Comparison of ENCODE assay signal across 11 cellular contexts in the genomic region with DNA sequence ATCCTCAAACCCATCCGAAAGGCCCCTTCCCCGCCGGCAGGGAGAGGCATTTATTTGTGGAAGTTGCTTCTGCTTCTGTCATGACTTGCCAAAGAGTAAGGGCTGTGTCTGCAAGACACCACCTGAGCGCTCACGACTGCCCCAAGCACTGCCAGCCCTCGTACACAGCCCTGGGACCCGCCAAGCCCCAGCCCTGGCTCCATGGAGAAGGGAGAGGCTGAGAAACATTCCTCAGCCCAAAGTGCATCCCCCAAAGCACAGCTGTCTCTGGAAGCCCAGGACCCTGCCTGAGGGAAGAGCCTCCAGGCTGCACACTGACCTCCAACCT. TPM values are rescaled to one million over a fixed set of nuclear protein-coding genes. Genes with fewer than 3 reads are reported as not detected.
A peak's percentile ranks its signal among the peaks of the same experiment; 100 is the strongest.
DNase-seq lines count a peak whose midpoint lies in the region; ATAC-seq and TF ChIP-seq lines count a peak whose summit lies in the region.
"Had no signal": no experiment of that assay in that cellular context is flagged by ENCODE, and none has a peak within 500 bp of the region (broad histone marks: within the 10 kb centered on the region; RNA-seq: fewer than 3 reads in every experiment).

No MANE protein-coding gene starts in this region.

- DNase-seq in mesothelial cell of epicardium (ENCODE audit: low spot score in 2 of 2, unreplicated experiment in 2 of 2) (no peak), germinal center (ENCODE audit: low spot score) (no peak), NCI-H2107 treated with DMSO at 0.1 percent for 48 hours (lab: John Stamatoyannopoulos, UW; ENCODE audit: unreplicated experiment) (no peak), DMS79 (lab: John Stamatoyannopoulos, UW) (no peak)
- DNase-seq: NCI-H510A had no signal

- peak overlapping the region in 2 of 11 experiments; percentile 22 to 27; a peak in 2 of 22 replicates for H3K9ac ChIP-seq in BLaER1 treated with 17β-estradiol and CSF1 and Interleukin-3, amounts not matched to agents 10 nM and 100 nM
- no peak overlapping the region for H3K9ac ChIP-seq in HUES48 (ENCODE audit: low read depth, low read length)

- H3K4me3 ChIP-seq in BLaER1 treated with 17β-estradiol and CSF1 and Interleukin-3, amounts not matched to agents 10 nM and 100 nM = no peak overlapping the region
- H3K4me3 ChIP-seq in HUES48 (ENCODE audit: low read depth, low read length) = no peak overlapping the region
- H3K4me3 ChIP-seq: A549 had no signal

- TF ChIP-seq CTCF in brain (conservative IDR thresholded peaks at IDR 0.05) = no peak
- TF ChIP-seq CTCF in mesothelial cell of epicardium (IDR thresholded peaks at IDR 0.05; ENCODE audit: unreplicated experiment) = no peak

- H3K4me1 Mint-ChIP-seq in brain = peaks cover 70% of the 10 kb centered on the region
- H3K4me1 Mint-ChIP-seq in mesothelial cell of epicardium = peaks cover 51% of the 10 kb centered on the region

- no peak for ATAC-seq in HG02759 (IDR thresholded peaks at IDR 0.05; ENCODE audit: unreplicated experiment)

- H3K27ac ChIP-seq in BLaER1 treated with 17β-estradiol and CSF1 and Interleukin-3, amounts not matched to agents 10 nM and 100 nM = no peak overlapping the region
- H3K27ac ChIP-seq in HUES48 (ENCODE audit: low read depth, low read length) = peak overlapping the region; percentile 35
- H3K27ac ChIP-seq: A549 had no signal

- H3K4me3 Mint-ChIP-seq in brain = no peak overlapping the region
- H3K4me3 Mint-ChIP-seq in mesothelial cell of epicardium = no peak overlapping the region

- peak overlapping the region in 10 of 11 experiments; percentile 0 to 79 (median 71); a peak in 13 of 22 replicates for H3K4me2 ChIP-seq in BLaER1 treated with 17β-estradiol and CSF1 and Interleukin-3, amounts not matched to agents 10 nM and 100 nM
- H3K4me2 ChIP-seq: A549 had no signal

- no peaks in the 10 kb centered on the region for H3K36me3 ChIP-seq in BLaER1 treated with 17β-estradiol and CSF1 and Interleukin-3, amounts not matched to agents 10 nM and 100 nM
- H3K36me3 ChIP-seq in HUES48 (ENCODE audit: control insufficient read depth, insufficient read depth, low read length) = no peaks in the 10 kb centered on the region

- H3K27me3 Mint-ChIP-seq in brain (peaks cover 3% of the 10 kb centered on the region), mesothelial cell of epicardium (ENCODE audit: low read depth) (peaks cover 4% of the 10 kb centered on the region)

- H3K27me3 ChIP-seq in BLaER1 treated with 17β-estradiol and CSF1 and Interleukin-3, amounts not matched to agents 10 nM and 100 nM = peaks cover 11 to 30% (median 18%) of the 10 kb centered on the region in 11 experiments
- H3K27me3 ChIP-seq in HUES48 (ENCODE audit: control insufficient read depth, insufficient read depth, low read length) = no peaks in the 10 kb centered on the region

- H3K36me3 Mint-ChIP-seq in brain = no peaks in the 10 kb centered on the region
- H3K36me3 Mint-ChIP-seq in mesothelial cell of epicardium = no peaks in the 10 kb centered on the region

- H3K9me3 Mint-ChIP-seq in brain (peaks cover 0 to 2% (median 0%) of the 10 kb centered on the region in 5 experiments), mesothelial cell of epicardium (no peaks in the 10 kb centered on the region)

- no peaks in the 10 kb centered on the region for H3K9me3 ChIP-seq in BLaER1 treated with 17β-estradiol and CSF1 and Interleukin-3, amounts not matched to agents 10 nM and 100 nM (replicated peaks in 1 of 11)
- H3K9me3 ChIP-seq in HUES48 (ENCODE audit: control insufficient read depth, insufficient read depth, low read length) = no peaks in the 10 kb centered on the region
- H3K9me3 ChIP-seq: A549 had no signal

- H3K4me1 ChIP-seq in BLaER1 treated with 17β-estradiol and CSF1 and Interleukin-3, amounts not matched to agents 10 nM and 100 nM = peaks cover 40 to 61% (median 56%) of the 10 kb centered on the region in 10 experiments
- H3K4me1 ChIP-seq in HUES48 (ENCODE audit: control insufficient read depth, insufficient read depth, low read length) = peaks cover 19% of the 10 kb centered on the region

- peak overlapping the region in 3 of 5 experiments; percentile 42 to 75 (median 50) for H3K27ac Mint-ChIP-seq in brain
- H3K27ac Mint-ChIP-seq in mesothelial cell of epicardium = peak overlapping the region; percentile 71

- H4K20me1 ChIP-seq in BLaER1 treated with 17β-estradiol and CSF1 and Interleukin-3, amounts not matched to agents 10 nM and 100 nM = peaks cover 0 to 21% (median 9%) of the 10 kb centered on the region in 11 experiments; a peak in 12 of 22 replicates

RNA-seq across cellular contexts. Expression of gene TPRG1L, which starts 6.3 kb away (rescaled TPM):
- polyA plus RNA-seq in brain (ENCODE audit: insufficient read depth, low read depth, low replicate concordance) = 100 TPM
- 15.1 to 15.9 TPM (median 15.7 TPM) in 3 replicates for total RNA-seq in mesothelial cell of epicardium

RNA-seq across cellular contexts. Expression of gene MEGF6, which starts 7.2 kb away (rescaled TPM):
- 8.0 TPM for polyA plus RNA-seq in brain (ENCODE audit: insufficient read depth, low read depth, low replicate concordance)
- total RNA-seq in mesothelial cell of epicardium = 194 to 209 TPM (median 204 TPM) in 3 replicates

RNA-seq across cellular contexts. Expression of gene WRAP73, which starts 31.4 kb away (rescaled TPM):
- 29.7 TPM for polyA plus RNA-seq in brain (ENCODE audit: insufficient read depth, low read depth, low replicate concordance)
- total RNA-seq in mesothelial cell of epicardium = 20.8 to 26.4 TPM (median 21.4 TPM) in 3 replicates

RNA-seq across cellular contexts. Expression of gene TP73, which starts 33.8 kb away (rescaled TPM):
- polyA plus RNA-seq in brain (ENCODE audit: insufficient read depth, low read depth, low replicate concordance) = 19.0 TPM
- total RNA-seq in mesothelial cell of epicardium = 1.0 to 1.4 TPM (median 1.2 TPM) in 3 replicates
- total RNA-seq: HT1080 had no signal
